9 cellular contexts compared by ENCODE assay signal in genomic region chr17:72587773-72588511, GRCh38.
A peak's percentile ranks its signal among the peaks of the same experiment; 100 is the strongest.
DNase-seq lines count a peak whose midpoint lies in the region; ATAC-seq, FAIRE-seq and TF ChIP-seq lines count a peak whose summit lies in the region.
"Had no signal": no experiment of that assay in that cellular context is flagged by ENCODE, and none has a peak within 500 bp of the region (broad histone marks: within the 10 kb centered on the region; RNA-seq: fewer than 3 reads in every experiment).

No MANE protein-coding gene starts in this region.

- H3K27me3 ChIP-seq in PC-9 (ENCODE audit: insufficient read depth, low read depth), result no peaks in the 10 kb centered on the region
- peaks cover 40% of the 10 kb centered on the region for H3K27me3 ChIP-seq in endodermal cell (ENCODE audit: control insufficient read depth, insufficient read depth, low read length, poor library complexity, severe bottlenecking)

- peak overlapping the region; percentile 95 for H3K4me2 ChIP-seq in PC-9

- peak; percentile 35 for FAIRE-seq in urothelium cell line (lab: Jason Lieb, UNC)
- FAIRE-seq: colon had no signal

- ATAC-seq in GM18873 (IDR thresholded peaks at IDR 0.05; ENCODE audit: low FRiP score, unreplicated experiment), result no peak
- no peak for ATAC-seq in HG03039 (IDR thresholded peaks at IDR 0.05; ENCODE audit: unreplicated experiment)
- no peak for ATAC-seq in omental fat pad (ENCODE audit: low FRiP score)

- intact Hi-C loops in PC-9 (cut with micrococcal nuclease; ENCODE audit: unreplicated experiment), result loop anchor here (2.0 kb wide), 2 partner anchors 27 to 129 kb away; no protein-coding TSS in a partner anchor

- H3K9me3 ChIP-seq in PC-9 (ENCODE audit: insufficient read depth, low read depth) (no peaks in the 10 kb centered on the region), endodermal cell (ENCODE audit: control insufficient read depth, low read length) (no peaks in the 10 kb centered on the region)

- H3K27ac Mint-ChIP-seq in endodermal cell, result no peak overlapping the region

- peaks cover 31% of the 10 kb centered on the region for H3K4me1 ChIP-seq in PC-9 (replicated peaks; ENCODE audit: insufficient read depth)
- H3K4me1 ChIP-seq in endodermal cell (ENCODE audit: control insufficient read depth, insufficient read depth, low read length), result peaks cover 3% of the 10 kb centered on the region

- H3K36me3 ChIP-seq in PC-9 (ENCODE audit: low read depth) (peaks cover 6% of the 10 kb centered on the region; the same call in 1 of the 2 replicates), endodermal cell (ENCODE audit: control insufficient read depth, insufficient read depth, low read length) (no peaks in the 10 kb centered on the region)

- no TSS peak for BruUV-seq in PC-9 (replicated peaks; lab: Mats Ljungman, UMichigan)

- H3K27ac ChIP-seq in PC-9 (peak overlapping the region; percentile 86), endodermal cell (ENCODE audit: low read depth, low read length) (no peak overlapping the region)

- H3K9me3 Mint-ChIP-seq in endodermal cell, result no peaks in the 10 kb centered on the region

- H3K9me2 ChIP-seq in PC-9 (ENCODE audit: insufficient read depth), result no peaks in the 10 kb centered on the region

- H3F3A ChIP-seq in PC-9 (ENCODE audit: insufficient read depth, low read depth), result peaks cover 34% of the 10 kb centered on the region

- H3K36me3 Mint-ChIP-seq in endodermal cell (ENCODE audit: low read depth), result no peaks in the 10 kb centered on the region

- no peak overlapping the region for H3K9ac ChIP-seq in endodermal cell (ENCODE audit: extremely low read depth, low read length, poor library complexity, severe bottlenecking)

- TF ChIP-seq CTCF in PC-9 (conservative IDR thresholded peaks at IDR 0.05) (peak; percentile 20; the same call in 1 of the 2 replicates), endodermal cell (conservative IDR thresholded peaks at IDR 0.05) (no peak), omental fat pad (IDR thresholded peaks at IDR 0.05) (no peak)

- H3K79me2 ChIP-seq in PC-9 (ENCODE audit: low read depth), result peaks cover 92% of the 10 kb centered on the region

- peak overlapping the region; percentile 34; the same call in 1 of the 2 replicates for H2AFZ ChIP-seq in PC-9

- H3K27me3 Mint-ChIP-seq in endodermal cell (ENCODE audit: insufficient read depth), result peaks cover 52% of the 10 kb centered on the region

- POLR2A ChIA-PET in PC-9 (lab: Charles Lee; ENCODE audit: unreplicated experiment), result interaction anchor here (0.5 to 1.4 kb wide), 2 partner anchors 96 to 130 kb away, joined by 3 read pairs; no protein-coding TSS in a partner anchor

- H3K4me1 Mint-ChIP-seq in endodermal cell, result peaks cover 20% of the 10 kb centered on the region

- H3K4me3 Mint-ChIP-seq in endodermal cell, result no peak overlapping the region

- CTCF ChIA-PET in PC-9 (lab: Charles Lee), result interaction anchor here (0.9 to 1.8 kb wide), 3 partner anchors 14 to 96 kb away, joined by 3 to 4 read pairs (median 4); no protein-coding TSS in a partner anchor

- H3K4me3 ChIP-seq in PC-9 (peak overlapping the region; percentile 97; the same call in 1 of the 2 replicates), endodermal cell (ENCODE audit: low read length) (no peak overlapping the region)

- H4K20me1 ChIP-seq in PC-9 (ENCODE audit: insufficient read depth), result peaks cover 9% of the 10 kb centered on the region; the same call in 1 of the 2 replicates

- 69 to 81% methylated on average over 5 to 11 of the region's 11 CpGs for WGBS in endodermal cell (ENCODE audit: insufficient coverage in 1 of 2, insufficient read length in 1 of 2), 2 experiments

- peak; percentile 9 for DNase-seq in stimulated activated CD4-positive, alpha-beta T cell treated with anti-CD3 and anti-CD28 coated beads, Interleukin-1b, Interleukin-23, amount 100 ng/mL, for 48 hours
- no peak for DNase-seq in stimulated activated CD4-positive, alpha-beta T cell treated with anti-CD3 and anti-CD28 coated beads, Interleukin-4, amount 100 ng/mL, for 1 hour
- DNase-seq in PC-9 (peak; percentile 53 to 75), endodermal cell (peak; percentile 61), urothelium cell line (ENCODE audit: low spot score) (peak; percentile 60), omental fat pad (ENCODE audit: low spot score) (no peak)

Comparison
In these comparisons a context has a peak if more than half of its experiments do, and no peak if none do; other contexts are left out.
1. DNase-seq: peak in stimulated activated CD4-positive, alpha-beta T cell treated with anti-CD3 and anti-CD28 coated beads, Interleukin-1b, Interleukin-23, amount 100 ng/mL, for 48 hours (single experiment), PC-9 (2 of 2), endodermal cell (single experiment) and urothelium cell line (single experiment); none in stimulated activated CD4-positive, alpha-beta T cell treated with anti-CD3 and anti-CD28 coated beads, Interleukin-4, amount 100 ng/mL, for 1 hour (single experiment) and omental fat pad (single experiment).